1 cellular context compared by ENCODE assay signal in genomic region chr17:49910094-49910857, GRCh38.
TF ChIP-seq lines count a peak whose summit lies in the region.

No MANE protein-coding gene starts in this region.

TF ChIP-seq in H1, 55 proteins besides CTCF, POLR2A, EP300 and RAD21:
- peak; percentile 67 for TF ChIP-seq SUZ12 (IDR thresholded peaks at IDR 0.05; ENCODE audit: low read length)
- TF ChIP-seq EGR1 (IDR thresholded peaks at IDR 0.05; ENCODE audit: borderline replicate concordance, low read depth, low read length): no peak
- TF ChIP-seq ASH2L (IDR thresholded peaks at IDR 0.05; ENCODE audit: low read length): no peak
- no peak for TF ChIP-seq NANOG (IDR thresholded peaks at IDR 0.05; ENCODE audit: insufficient read depth, low read depth, low read length, poor library complexity, severe bottlenecking)
- TF ChIP-seq, protein P1, sequence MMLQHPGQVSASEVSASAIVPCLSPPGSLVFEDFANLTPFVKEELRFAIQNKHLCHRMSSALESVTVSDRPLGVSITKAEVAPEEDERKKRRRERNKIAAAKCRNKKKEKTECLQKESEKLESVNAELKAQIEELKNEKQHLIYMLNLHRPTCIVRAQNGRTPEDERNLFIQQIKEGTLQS (IDR thresholded peaks at IDR 0.05; ENCODE audit: insufficient read depth, low read depth, low read length): no peak
- TF ChIP-seq KDM1A (IDR thresholded peaks at IDR 0.05; ENCODE audit: borderline replicate concordance, low read length): no peak; the same call in 1 of the 2 replicates
- TF ChIP-seq TEAD4 (IDR thresholded peaks at IDR 0.05; ENCODE audit: low read depth, low read length): no peak
- TF ChIP-seq GTF2F1 (IDR thresholded peaks at IDR 0.05; ENCODE audit: borderline replicate concordance, low read depth, low read length): no peak
- TF ChIP-seq, protein P2, sequence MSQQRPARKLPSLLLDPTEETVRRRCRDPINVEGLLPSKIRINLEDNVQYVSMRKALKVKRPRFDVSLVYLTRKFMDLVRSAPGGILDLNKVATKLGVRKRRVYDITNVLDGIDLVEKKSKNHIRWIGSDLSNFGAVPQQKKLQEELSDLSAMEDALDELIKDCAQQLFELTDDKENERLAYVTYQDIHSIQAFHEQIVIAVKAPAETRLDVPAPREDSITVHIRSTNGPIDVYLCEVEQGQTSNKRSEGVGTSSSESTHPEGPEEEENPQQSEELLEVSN (IDR thresholded peaks at IDR 0.05): no peak
- no peak for TF ChIP-seq RBBP5 (IDR thresholded peaks at IDR 0.05; ENCODE audit: borderline replicate concordance, low read depth, low read length)
- TF ChIP-seq SP1 (IDR thresholded peaks at IDR 0.05; ENCODE audit: low read depth, low read length): no peak
- no peak for TF ChIP-seq CTBP2 (IDR thresholded peaks at IDR 0.05; ENCODE audit: borderline replicate concordance, insufficient read depth, insufficient read length, low read length)
- TF ChIP-seq KDM5A (IDR thresholded peaks at IDR 0.05; ENCODE audit: low read length): no peak
- TF ChIP-seq POU5F1 (IDR thresholded peaks at IDR 0.05; ENCODE audit: low read depth, low read length): no peak
- no peak for TF ChIP-seq TAF7 (optimal IDR thresholded peaks at IDR 0.05; ENCODE audit: borderline replicate concordance, low read depth, low read length)
- TF ChIP-seq KDM4A (IDR thresholded peaks at IDR 0.05; ENCODE audit: low read depth, low read length, severe bottlenecking): peak; percentile 91
- 0 out of 2 replicates have a peak, but pooled peaks have one; percentile 18 for TF ChIP-seq NRF1 (IDR thresholded peaks at IDR 0.05; ENCODE audit: low read depth, low read length)
- TF ChIP-seq, protein P3, sequence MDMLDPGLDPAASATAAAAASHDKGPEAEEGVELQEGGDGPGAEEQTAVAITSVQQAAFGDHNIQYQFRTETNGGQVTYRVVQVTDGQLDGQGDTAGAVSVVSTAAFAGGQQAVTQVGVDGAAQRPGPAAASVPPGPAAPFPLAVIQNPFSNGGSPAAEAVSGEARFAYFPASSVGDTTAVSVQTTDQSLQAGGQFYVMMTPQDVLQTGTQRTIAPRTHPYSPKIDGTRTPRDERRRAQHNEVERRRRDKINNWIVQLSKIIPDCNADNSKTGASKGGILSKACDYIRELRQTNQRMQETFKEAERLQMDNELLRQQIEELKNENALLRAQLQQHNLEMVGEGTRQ (IDR thresholded peaks at IDR 0.05; ENCODE audit: low read length): peak; percentile 1; the same call in 1 of the 2 replicates
- TF ChIP-seq HDAC2 (IDR thresholded peaks at IDR 0.05; ENCODE audit: borderline replicate concordance in 1 of 2, low read depth in 2 of 2, low read length in 2 of 2): no peak
- TF ChIP-seq SP4 (IDR thresholded peaks at IDR 0.05; ENCODE audit: low read length): no peak
- TF ChIP-seq, protein P4, sequence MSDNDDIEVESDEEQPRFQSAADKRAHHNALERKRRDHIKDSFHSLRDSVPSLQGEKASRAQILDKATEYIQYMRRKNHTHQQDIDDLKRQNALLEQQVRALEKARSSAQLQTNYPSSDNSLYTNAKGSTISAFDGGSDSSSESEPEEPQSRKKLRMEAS (IDR thresholded peaks at IDR 0.05): peak; percentile 46
- no peak for TF ChIP-seq BCL11A (IDR thresholded peaks at IDR 0.05; ENCODE audit: low read depth in 2 of 2, low read length in 2 of 2)
- no peak for TF ChIP-seq MAFK (IDR thresholded peaks at IDR 0.05; ENCODE audit: low read depth, low read length)
- TF ChIP-seq TBP (IDR thresholded peaks at IDR 0.05; ENCODE audit: low read depth, low read length): no peak
- TF ChIP-seq SP2 (IDR thresholded peaks at IDR 0.05; ENCODE audit: low read length): no peak
- no peak for TF ChIP-seq POLR2AphosphoS5 (IDR thresholded peaks at IDR 0.05; ENCODE audit: low read depth, low read length)
- TF ChIP-seq SRF (IDR thresholded peaks at IDR 0.05; ENCODE audit: low read depth, low read length): no peak
- no peak for TF ChIP-seq BACH1 (IDR thresholded peaks at IDR 0.05; ENCODE audit: low read length)
- no peak for TF ChIP-seq GABPA (IDR thresholded peaks at IDR 0.05; ENCODE audit: borderline replicate concordance, insufficient read depth, low read length)
- no peak for TF ChIP-seq JUN (IDR thresholded peaks at IDR 0.05; ENCODE audit: low read depth, low read length)
- TF ChIP-seq HDAC6 (IDR thresholded peaks at IDR 0.05; ENCODE audit: low read depth, low read length): no peak
- TF ChIP-seq CREB1 (IDR thresholded peaks at IDR 0.05): 0 out of 2 replicates have a peak, but pooled peaks have one; percentile 2
- TF ChIP-seq RNF2 (IDR thresholded peaks at IDR 0.05; ENCODE audit: borderline replicate concordance, low read depth, low read length, missing control alignments, poor library complexity, severe bottlenecking): peak; percentile 35
- TF ChIP-seq EZH2 (IDR thresholded peaks at IDR 0.05; ENCODE audit: low read depth, low read length, severe bottlenecking): peak; percentile 61
- no peak for TF ChIP-seq CBX5 (IDR thresholded peaks at IDR 0.05; ENCODE audit: low read depth, low read length)
